In the genomic region with DNA sequence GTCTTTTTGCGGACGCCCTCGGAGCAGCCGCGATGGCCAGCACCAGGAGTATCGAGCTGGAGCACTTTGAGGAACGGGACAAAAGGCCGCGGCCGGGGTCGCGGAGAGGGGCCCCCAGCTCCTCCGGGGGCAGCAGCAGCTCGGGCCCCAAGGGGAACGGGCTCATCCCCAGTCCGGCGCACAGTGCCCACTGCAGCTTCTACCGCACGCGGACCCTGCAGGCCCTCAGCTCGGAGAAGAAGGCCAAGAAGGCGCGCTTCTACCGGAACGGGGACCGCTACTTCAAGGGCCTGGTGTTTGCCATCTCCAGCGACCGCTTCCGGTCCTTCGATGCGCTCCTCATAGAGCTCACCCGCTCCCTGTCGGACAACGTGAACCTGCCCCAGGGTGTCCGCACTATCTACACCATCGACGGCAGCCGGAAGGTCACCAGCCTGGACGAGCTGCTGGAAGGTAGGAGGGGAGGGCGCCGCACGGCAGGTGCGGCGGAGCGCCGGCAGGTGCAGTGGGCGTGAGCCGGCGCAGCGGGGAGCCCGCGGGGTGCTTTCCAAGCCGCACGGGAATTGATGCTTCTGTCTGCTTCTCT, we compare ENCODE assay signal across 8 cellular contexts. TPM values are rescaled to one million over a fixed set of nuclear protein-coding genes. Genes with fewer than 3 reads are reported as not detected.
DNase-seq lines count a peak whose midpoint lies in the region; ATAC-seq and TF ChIP-seq lines count a peak whose summit lies in the region.

No MANE protein-coding gene starts in this region.

- TF ChIP-seq CTCF in PC-9 (conservative IDR thresholded peaks at IDR 0.05): no peak

- H3K79me2 ChIP-seq in PC-9 (ENCODE audit: low read depth): no peaks in the 10 kb centered on the region

- H3K27ac Mint-ChIP-seq in central memory CD8-positive, alpha-beta T cell (ENCODE audit: low read depth): no peak overlapping the region
- no peak overlapping the region for H3K27ac Mint-ChIP-seq in stimulated activated naive CD8-positive, alpha-beta T cell treated with anti-CD3 and anti-CD28 coated beads, Interleukin-15, Interleukin-2, amounts not matched to agents 100 ng/mL and 50 ng/mL, for 24 hours

- no TSS peak for BruUV-seq in PC-9 (replicated peaks; lab: Mats Ljungman, UMichigan)

- no peaks in the 10 kb centered on the region for H3F3A ChIP-seq in PC-9 (ENCODE audit: insufficient read depth, low read depth)

- peak overlapping the region; percentile 57 for H3K4me3 ChIP-seq in PC-9

- no peaks in the 10 kb centered on the region for H3K4me1 ChIP-seq in PC-9 (replicated peaks; ENCODE audit: insufficient read depth)

- H4K20me1 ChIP-seq in PC-9 (ENCODE audit: insufficient read depth): no peaks in the 10 kb centered on the region

- H2AFZ ChIP-seq in PC-9: peak overlapping the region; percentile 72

- H3K36me3 ChIP-seq in PC-9 (ENCODE audit: low read depth): no peaks in the 10 kb centered on the region

- intact Hi-C loops in PC-9 (cut with micrococcal nuclease; ENCODE audit: unreplicated experiment): loop anchor here (10.0 kb wide), 1 partner anchor 166 kb away; no protein-coding TSS in a partner anchor

- H3K27me3 ChIP-seq in PC-9 (ENCODE audit: insufficient read depth, low read depth): 0 out of 2 replicates have a peak, but pooled peaks cover 10% of the 10 kb centered on the region

- POLR2A ChIA-PET in PC-9 (lab: Charles Lee; ENCODE audit: unreplicated experiment): no interaction called here

- CTCF ChIA-PET in PC-9 (lab: Charles Lee): interaction anchor here (1.1 kb wide), 1 partner anchor 130 kb away, joined by 4 read pairs; no protein-coding TSS in a partner anchor

- H3K9me3 Mint-ChIP-seq in central memory CD8-positive, alpha-beta T cell: peaks cover 5% of the 10 kb centered on the region
- no peaks in the 10 kb centered on the region for H3K9me3 Mint-ChIP-seq in stimulated activated naive CD8-positive, alpha-beta T cell treated with anti-CD3 and anti-CD28 coated beads, Interleukin-15, Interleukin-2, amounts not matched to agents 100 ng/mL and 50 ng/mL, for 24 hours

- peak overlapping the region; percentile 80 for H3K4me2 ChIP-seq in PC-9

- no peaks in the 10 kb centered on the region for H3K9me3 ChIP-seq in PC-9 (ENCODE audit: insufficient read depth, low read depth)

- H3K4me1 Mint-ChIP-seq in central memory CD8-positive, alpha-beta T cell: no peaks in the 10 kb centered on the region
- peaks cover 10% of the 10 kb centered on the region for H3K4me1 Mint-ChIP-seq in stimulated activated naive CD8-positive, alpha-beta T cell treated with anti-CD3 and anti-CD28 coated beads, Interleukin-15, Interleukin-2, amounts not matched to agents 100 ng/mL and 50 ng/mL, for 24 hours (ENCODE audit: low read depth)

- no peaks in the 10 kb centered on the region for H3K9me2 ChIP-seq in PC-9 (ENCODE audit: insufficient read depth)

- peaks cover 2% of the 10 kb centered on the region for H3K36me3 Mint-ChIP-seq in central memory CD8-positive, alpha-beta T cell (ENCODE audit: insufficient read depth)
- H3K36me3 Mint-ChIP-seq in stimulated activated naive CD8-positive, alpha-beta T cell treated with anti-CD3 and anti-CD28 coated beads, Interleukin-15, Interleukin-2, amounts not matched to agents 100 ng/mL and 50 ng/mL, for 24 hours (ENCODE audit: low read depth): no peaks in the 10 kb centered on the region

- ATAC-seq in HG02852 (IDR thresholded peaks at IDR 0.05; ENCODE audit: unreplicated experiment): peak; percentile 37
- no peak for ATAC-seq in central memory CD8-positive, alpha-beta T cell (replicated peaks; ENCODE audit: extremely low read depth, poor library complexity, severe bottlenecking)

- no peak overlapping the region for H3K27ac ChIP-seq in PC-9

- peak overlapping the region; percentile 59 for H3K4me3 Mint-ChIP-seq in central memory CD8-positive, alpha-beta T cell
- peak overlapping the region; percentile 61 for H3K4me3 Mint-ChIP-seq in stimulated activated naive CD8-positive, alpha-beta T cell treated with anti-CD3 and anti-CD28 coated beads, Interleukin-15, Interleukin-2, amounts not matched to agents 100 ng/mL and 50 ng/mL, for 24 hours

- DNase-seq in NCI-H82 (lab: John Stamatoyannopoulos, UW) (peak; percentile 55), NCI-H82 treated with DMSO at 0.1 percent for 48 hours (lab: John Stamatoyannopoulos, UW; ENCODE audit: unreplicated experiment) (no peak), PC-9 (peak in 1 of 2 experiments; percentile 28), kidney glomerular epithelial cell (lab: John Stamatoyannopoulos, UW) (peak; percentile 13), T1000 (lab: John Stamatoyannopoulos, UW) (no peak)
- DNase-seq in central memory CD8-positive, alpha-beta T cell (ENCODE audit: low spot score in 2 of 2): no peak

- H3K27me3 Mint-ChIP-seq in central memory CD8-positive, alpha-beta T cell: peaks cover 44% of the 10 kb centered on the region
- H3K27me3 Mint-ChIP-seq in stimulated activated naive CD8-positive, alpha-beta T cell treated with anti-CD3 and anti-CD28 coated beads, Interleukin-15, Interleukin-2, amounts not matched to agents 100 ng/mL and 50 ng/mL, for 24 hours: peaks cover 51% of the 10 kb centered on the region

RNA-seq across cellular contexts. Expression of a gene that starts 0.8 kb away (rescaled TPM):
- 0.41 and 0.73 TPM in 2 replicates for total RNA-seq in PC-9 (2021)

Comparison
In these comparisons a context has a peak if more than half of its experiments do, and no peak if none do; other contexts are left out.
1. DNase-seq: peak in NCI-H82 (single experiment) and kidney glomerular epithelial cell (single experiment); none in NCI-H82 treated with DMSO at 0.1 percent for 48 hours (single experiment), central memory CD8-positive, alpha-beta T cell (0 of 2) and T1000 (single experiment).